In the genomic region with DNA sequence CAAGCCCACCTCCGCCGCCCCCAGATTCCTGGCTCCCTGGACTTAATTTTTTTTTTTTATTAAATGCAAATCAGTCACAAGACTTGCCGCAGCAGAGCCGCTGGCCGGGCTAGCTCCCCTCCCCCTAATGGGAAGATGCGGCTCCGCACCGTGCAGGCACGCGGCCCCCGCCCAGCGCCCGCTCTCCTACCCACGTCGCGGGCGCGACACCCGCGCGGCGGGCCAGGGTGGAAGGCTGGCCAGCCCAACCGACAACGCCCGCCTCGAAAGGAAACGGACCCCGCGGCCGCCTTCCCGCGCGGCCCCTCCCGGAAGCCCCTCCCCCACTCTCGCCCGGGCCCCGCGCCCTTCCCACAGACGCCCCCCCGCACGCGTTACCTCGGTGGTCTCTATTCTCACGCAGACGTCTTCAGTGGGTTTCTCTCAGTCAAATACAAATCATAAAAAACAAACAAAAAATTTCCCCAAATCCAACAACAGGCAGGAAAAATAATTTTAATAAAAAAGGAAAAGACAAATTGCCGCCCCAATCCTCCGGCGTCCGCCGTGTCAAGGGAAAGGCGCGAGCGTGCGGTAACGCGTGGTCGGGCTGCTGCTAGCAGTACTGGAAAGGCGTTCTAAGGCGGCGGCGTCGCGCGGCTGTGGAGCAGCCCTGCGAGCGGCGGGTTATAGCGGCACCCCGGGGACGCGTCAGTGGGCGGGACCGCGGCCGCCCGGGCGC, we compare ENCODE assay signal across 1 cellular context.
TF ChIP-seq lines count a peak whose summit lies in the region.

Gene SLC38A2 (minus strand): TSS at position 643 of the 721 bp plus-strand sequence. CDS start 1,480 bp downstream, outside the sequence.

TF ChIP-seq in K562, 482 proteins besides CTCF, POLR2A, EP300 and RAD21 (continued from another document and continues in another):
- TF ChIP-seq, protein P1, sequence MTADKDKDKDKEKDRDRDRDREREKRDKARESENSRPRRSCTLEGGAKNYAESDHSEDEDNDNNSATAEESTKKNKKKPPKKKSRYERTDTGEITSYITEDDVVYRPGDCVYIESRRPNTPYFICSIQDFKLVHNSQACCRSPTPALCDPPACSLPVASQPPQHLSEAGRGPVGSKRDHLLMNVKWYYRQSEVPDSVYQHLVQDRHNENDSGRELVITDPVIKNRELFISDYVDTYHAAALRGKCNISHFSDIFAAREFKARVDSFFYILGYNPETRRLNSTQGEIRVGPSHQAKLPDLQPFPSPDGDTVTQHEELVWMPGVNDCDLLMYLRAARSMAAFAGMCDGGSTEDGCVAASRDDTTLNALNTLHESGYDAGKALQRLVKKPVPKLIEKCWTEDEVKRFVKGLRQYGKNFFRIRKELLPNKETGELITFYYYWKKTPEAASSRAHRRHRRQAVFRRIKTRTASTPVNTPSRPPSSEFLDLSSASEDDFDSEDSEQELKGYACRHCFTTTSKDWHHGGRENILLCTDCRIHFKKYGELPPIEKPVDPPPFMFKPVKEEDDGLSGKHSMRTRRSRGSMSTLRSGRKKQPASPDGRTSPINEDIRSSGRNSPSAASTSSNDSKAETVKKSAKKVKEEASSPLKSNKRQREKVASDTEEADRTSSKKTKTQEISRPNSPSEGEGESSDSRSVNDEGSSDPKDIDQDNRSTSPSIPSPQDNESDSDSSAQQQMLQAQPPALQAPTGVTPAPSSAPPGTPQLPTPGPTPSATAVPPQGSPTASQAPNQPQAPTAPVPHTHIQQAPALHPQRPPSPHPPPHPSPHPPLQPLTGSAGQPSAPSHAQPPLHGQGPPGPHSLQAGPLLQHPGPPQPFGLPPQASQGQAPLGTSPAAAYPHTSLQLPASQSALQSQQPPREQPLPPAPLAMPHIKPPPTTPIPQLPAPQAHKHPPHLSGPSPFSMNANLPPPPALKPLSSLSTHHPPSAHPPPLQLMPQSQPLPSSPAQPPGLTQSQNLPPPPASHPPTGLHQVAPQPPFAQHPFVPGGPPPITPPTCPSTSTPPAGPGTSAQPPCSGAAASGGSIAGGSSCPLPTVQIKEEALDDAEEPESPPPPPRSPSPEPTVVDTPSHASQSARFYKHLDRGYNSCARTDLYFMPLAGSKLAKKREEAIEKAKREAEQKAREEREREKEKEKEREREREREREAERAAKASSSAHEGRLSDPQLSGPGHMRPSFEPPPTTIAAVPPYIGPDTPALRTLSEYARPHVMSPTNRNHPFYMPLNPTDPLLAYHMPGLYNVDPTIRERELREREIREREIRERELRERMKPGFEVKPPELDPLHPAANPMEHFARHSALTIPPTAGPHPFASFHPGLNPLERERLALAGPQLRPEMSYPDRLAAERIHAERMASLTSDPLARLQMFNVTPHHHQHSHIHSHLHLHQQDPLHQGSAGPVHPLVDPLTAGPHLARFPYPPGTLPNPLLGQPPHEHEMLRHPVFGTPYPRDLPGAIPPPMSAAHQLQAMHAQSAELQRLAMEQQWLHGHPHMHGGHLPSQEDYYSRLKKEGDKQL (CRISPR knock-in tag; IDR thresholded peaks at IDR 0.05; ENCODE audit: borderline replicate concordance): no peak
- TF ChIP-seq, protein P2, sequence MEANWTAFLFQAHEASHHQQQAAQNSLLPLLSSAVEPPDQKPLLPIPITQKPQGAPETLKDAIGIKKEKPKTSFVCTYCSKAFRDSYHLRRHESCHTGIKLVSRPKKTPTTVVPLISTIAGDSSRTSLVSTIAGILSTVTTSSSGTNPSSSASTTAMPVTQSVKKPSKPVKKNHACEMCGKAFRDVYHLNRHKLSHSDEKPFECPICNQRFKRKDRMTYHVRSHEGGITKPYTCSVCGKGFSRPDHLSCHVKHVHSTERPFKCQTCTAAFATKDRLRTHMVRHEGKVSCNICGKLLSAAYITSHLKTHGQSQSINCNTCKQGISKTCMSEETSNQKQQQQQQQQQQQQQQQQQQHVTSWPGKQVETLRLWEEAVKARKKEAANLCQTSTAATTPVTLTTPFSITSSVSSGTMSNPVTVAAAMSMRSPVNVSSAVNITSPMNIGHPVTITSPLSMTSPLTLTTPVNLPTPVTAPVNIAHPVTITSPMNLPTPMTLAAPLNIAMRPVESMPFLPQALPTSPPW (CRISPR knock-in tag; IDR thresholded peaks at IDR 0.05): no peak
- TF ChIP-seq SMAD2 (IDR thresholded peaks at IDR 0.05; ENCODE audit: low read depth, low read length) (no peak), ZNF507 (tag; conservative IDR thresholded peaks at IDR 0.05) (no peak), MTA3 (IDR thresholded peaks at IDR 0.05; ENCODE audit: borderline replicate concordance) (peak; percentile 79), ZNF124 (CRISPR knock-in tag; IDR thresholded peaks at IDR 0.05) (no peak), SMARCA5 (IDR thresholded peaks at IDR 0.05) (0 out of 2 replicates have a peak, but pooled peaks have one; percentile 44), ZBED1 (IDR thresholded peaks at IDR 0.05) (peak; percentile 83), NRF1 (conservative IDR thresholded peaks at IDR 0.05 in 1 of 2, IDR thresholded peaks at IDR 0.05 in 1 of 2) (peak in 1 of 2 experiments; percentile 30; a peak in 3 of 4 replicates), SIX5 (IDR thresholded peaks at IDR 0.05; ENCODE audit: borderline replicate concordance in 1 of 2, insufficient read depth in 1 of 2, low read depth in 1 of 2, low read length in 2 of 2) (no peak), CGGBP1 (CRISPR knock-in tag; IDR thresholded peaks at IDR 0.05) (peak; percentile 81; the same call in 1 of the 2 replicates), KHSRP (IDR thresholded peaks at IDR 0.05) (no peak), ELF4 (CRISPR knock-in tag; IDR thresholded peaks at IDR 0.05) (no peak), MYNN (IDR thresholded peaks at IDR 0.05) (peak; percentile 30; the same call in 1 of the 2 replicates), MYNN (CRISPR knock-in tag; IDR thresholded peaks at IDR 0.05) (no peak), ZKSCAN8 (CRISPR knock-in tag; IDR thresholded peaks at IDR 0.05) (no peak), RCOR1 (IDR thresholded peaks at IDR 0.05; ENCODE audit: borderline replicate concordance in 1 of 2, low read depth in 2 of 2, low read length in 2 of 2) (no peak), ZBTB49 (CRISPR knock-in tag; IDR thresholded peaks at IDR 0.05; ENCODE audit: borderline replicate concordance) (no peak), BRD4 (IDR thresholded peaks at IDR 0.05) (peak; percentile 92), LEF1 (IDR thresholded peaks at IDR 0.05) (no peak; the same call in 1 of the 2 replicates), ZNF449 (CRISPR knock-in tag; IDR thresholded peaks at IDR 0.05) (no peak), ZFP36 (IDR thresholded peaks at IDR 0.05; ENCODE audit: low read depth, low read length, partially characterized antibody) (no peak), POLR2G (IDR thresholded peaks at IDR 0.05; ENCODE audit: low read depth, low read length) (peak; percentile 98), ARHGAP35 (IDR thresholded peaks at IDR 0.05; ENCODE audit: partially characterized antibody) (peak; percentile 10), CAMTA2 (CRISPR knock-in tag; conservative IDR thresholded peaks at IDR 0.05) (no peak), OTX1 (CRISPR knock-in tag; IDR thresholded peaks at IDR 0.05) (no peak), TCF7L2 (IDR thresholded peaks at IDR 0.05; ENCODE audit: low read depth, low read length) (no peak), KLF1 (tag; IDR thresholded peaks at IDR 0.05) (no peak), PHF8 (IDR thresholded peaks at IDR 0.05; ENCODE audit: borderline replicate concordance, low read length) (peak; percentile 86), MLLT1 (IDR thresholded peaks at IDR 0.05) (peak; percentile 96 to 97), KLF13 (tag; IDR thresholded peaks at IDR 0.05; ENCODE audit: borderline replicate concordance, low read depth) (no peak), IRF9 (tag; IDR thresholded peaks at IDR 0.05) (no peak), HEY1 (CRISPR knock-in tag; IDR thresholded peaks at IDR 0.05; ENCODE audit: borderline replicate concordance) (no peak), EP400 (IDR thresholded peaks at IDR 0.05) (peak; percentile 87), CHD1 (IDR thresholded peaks at IDR 0.05; ENCODE audit: low read length) (peak; percentile 66), ZNF134 (CRISPR knock-in tag; conservative IDR thresholded peaks at IDR 0.05) (no peak), CBFB (CRISPR knock-in tag; IDR thresholded peaks at IDR 0.05) (no peak), PTTG1 (tag; IDR thresholded peaks at IDR 0.05; ENCODE audit: low read depth) (no peak), TEAD4 (IDR thresholded peaks at IDR 0.05; ENCODE audit: low read length) (peak; percentile 10; the same call in 1 of the 2 replicates), TEAD4 (CRISPR knock-in tag; IDR thresholded peaks at IDR 0.05; ENCODE audit: borderline replicate concordance) (no peak), NFXL1 (CRISPR knock-in tag; IDR thresholded peaks at IDR 0.05) (no peak), ADNP (tag; IDR thresholded peaks at IDR 0.05) (no peak)
- TF ChIP-seq, protein P3, sequence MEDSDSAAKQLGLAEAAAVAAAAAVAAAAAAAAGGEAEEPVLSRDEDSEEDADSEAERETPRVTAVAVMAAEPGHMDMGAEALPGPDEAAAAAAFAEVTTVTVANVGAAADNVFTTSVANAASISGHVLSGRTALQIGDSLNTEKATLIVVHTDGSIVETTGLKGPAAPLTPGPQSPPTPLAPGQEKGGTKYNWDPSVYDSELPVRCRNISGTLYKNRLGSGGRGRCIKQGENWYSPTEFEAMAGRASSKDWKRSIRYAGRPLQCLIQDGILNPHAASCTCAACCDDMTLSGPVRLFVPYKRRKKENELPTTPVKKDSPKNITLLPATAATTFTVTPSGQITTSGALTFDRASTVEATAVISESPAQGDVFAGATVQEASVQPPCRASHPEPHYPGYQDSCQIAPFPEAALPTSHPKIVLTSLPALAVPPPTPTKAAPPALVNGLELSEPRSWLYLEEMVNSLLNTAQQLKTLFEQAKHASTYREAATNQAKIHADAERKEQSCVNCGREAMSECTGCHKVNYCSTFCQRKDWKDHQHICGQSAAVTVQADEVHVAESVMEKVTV (CRISPR knock-in tag; IDR thresholded peaks at IDR 0.05): no peak
- TF ChIP-seq, protein P4, sequence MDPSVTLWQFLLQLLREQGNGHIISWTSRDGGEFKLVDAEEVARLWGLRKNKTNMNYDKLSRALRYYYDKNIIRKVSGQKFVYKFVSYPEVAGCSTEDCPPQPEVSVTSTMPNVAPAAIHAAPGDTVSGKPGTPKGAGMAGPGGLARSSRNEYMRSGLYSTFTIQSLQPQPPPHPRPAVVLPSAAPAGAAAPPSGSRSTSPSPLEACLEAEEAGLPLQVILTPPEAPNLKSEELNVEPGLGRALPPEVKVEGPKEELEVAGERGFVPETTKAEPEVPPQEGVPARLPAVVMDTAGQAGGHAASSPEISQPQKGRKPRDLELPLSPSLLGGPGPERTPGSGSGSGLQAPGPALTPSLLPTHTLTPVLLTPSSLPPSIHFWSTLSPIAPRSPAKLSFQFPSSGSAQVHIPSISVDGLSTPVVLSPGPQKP (CRISPR knock-in tag; IDR thresholded peaks at IDR 0.05): no peak
- TF ChIP-seq, protein P5, sequence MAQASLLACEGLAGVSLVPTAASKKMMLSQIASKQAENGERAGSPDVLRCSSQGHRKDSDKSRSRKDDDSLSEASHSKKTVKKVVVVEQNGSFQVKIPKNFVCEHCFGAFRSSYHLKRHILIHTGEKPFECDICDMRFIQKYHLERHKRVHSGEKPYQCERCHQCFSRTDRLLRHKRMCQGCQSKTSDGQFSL (CRISPR knock-in tag; IDR thresholded peaks at IDR 0.05): 0 out of 2 replicates have a peak, but pooled peaks have one; percentile 64
- TF ChIP-seq, protein P5 (tag; IDR thresholded peaks at IDR 0.05): no peak
